ENCODE assay signal across 1 cellular context in genomic region chr10:86413046-86413728, GRCh38.
TF ChIP-seq lines count a peak whose summit lies in the region.

No MANE protein-coding gene starts in this region.

TF ChIP-seq in WTC11, 78 proteins besides CTCF, POLR2A, EP300 and RAD21 (continued from another document):
- no peak for TF ChIP-seq ATF6 (CRISPR knock-in tag; IDR thresholded peaks at IDR 0.05)
- TF ChIP-seq, protein P1, sequence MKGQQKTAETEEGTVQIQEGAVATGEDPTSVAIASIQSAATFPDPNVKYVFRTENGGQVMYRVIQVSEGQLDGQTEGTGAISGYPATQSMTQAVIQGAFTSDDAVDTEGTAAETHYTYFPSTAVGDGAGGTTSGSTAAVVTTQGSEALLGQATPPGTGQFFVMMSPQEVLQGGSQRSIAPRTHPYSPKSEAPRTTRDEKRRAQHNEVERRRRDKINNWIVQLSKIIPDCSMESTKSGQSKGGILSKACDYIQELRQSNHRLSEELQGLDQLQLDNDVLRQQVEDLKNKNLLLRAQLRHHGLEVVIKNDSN (CRISPR knock-in tag; IDR thresholded peaks at IDR 0.05), result no peak
- TF ChIP-seq FOXJ3 (CRISPR knock-in tag; IDR thresholded peaks at IDR 0.05; ENCODE audit: borderline replicate concordance), result no peak
- no peak for TF ChIP-seq ZNF281 (CRISPR knock-in tag; IDR thresholded peaks at IDR 0.05)
- TF ChIP-seq TEAD1 (CRISPR knock-in tag; IDR thresholded peaks at IDR 0.05), result no peak
